Comparison of ENCODE assay signal across 15 cellular contexts in the genomic region with DNA sequence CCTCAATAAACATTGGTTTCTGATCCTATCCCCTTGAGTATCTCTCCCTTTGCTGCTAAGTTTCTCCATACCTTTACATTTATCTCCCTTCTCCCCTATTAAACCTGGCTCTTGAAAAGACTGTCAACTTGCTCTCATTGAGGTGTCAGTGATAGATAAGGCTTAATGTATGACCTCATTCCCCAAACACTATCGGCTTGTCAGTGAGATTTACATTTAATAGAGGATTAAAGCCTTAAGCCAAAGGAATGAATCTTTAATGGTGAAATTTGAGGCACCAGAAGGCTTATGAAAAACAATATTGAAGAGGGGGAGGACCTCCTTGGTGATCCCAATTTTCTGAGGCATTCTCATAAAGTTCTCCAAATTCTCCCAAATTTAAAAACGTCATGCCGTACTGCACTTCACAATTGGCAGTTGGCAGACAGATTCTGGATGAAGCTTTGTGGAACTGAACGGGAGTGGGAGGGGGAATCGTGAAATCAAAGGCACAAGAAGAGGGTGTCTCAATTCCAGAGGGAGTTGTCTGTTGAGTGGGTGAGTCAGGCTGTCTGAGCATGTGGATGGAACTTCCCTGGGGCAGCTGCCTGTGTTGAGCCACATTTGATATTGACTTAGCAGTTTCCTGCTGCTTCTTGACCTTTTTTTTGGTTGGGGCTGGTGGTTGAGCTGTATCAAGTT.
DNase-seq lines count a peak whose midpoint lies in the region; TF ChIP-seq lines count a peak whose summit lies in the region.
"Had no signal": no experiment of that assay in that cellular context is flagged by ENCODE, and none has a peak within 500 bp of the region (broad histone marks: within the 10 kb centered on the region; RNA-seq: fewer than 3 reads in every experiment).

No MANE protein-coding gene starts in this region.

- intact Hi-C loops in uterus (cut with DNase I; ENCODE audit: low total_unique reads) = no loop called here

- no peaks in the 10 kb centered on the region for H3K36me3 ChIP-seq in uterus
- H3K36me3 ChIP-seq: neutrophil, right lobe of liver had no signal

- H3K4me3 ChIP-seq in uterus = no peak overlapping the region
- H3K4me3 ChIP-seq: right lobe of liver had no signal

- TF ChIP-seq CTCF in uterus (IDR thresholded peaks at IDR 0.05) = no peak

- no peaks in the 10 kb centered on the region for H3K9me3 ChIP-seq in uterus
- H3K9me3 ChIP-seq: neutrophil, right lobe of liver had no signal

- TF ChIP-seq POLR2A in uterus (IDR thresholded peaks at IDR 0.05) = no peak

- H3K27me3 ChIP-seq in uterus = no peaks in the 10 kb centered on the region
- H3K27me3 ChIP-seq: right lobe of liver had no signal

- H3K4me1 ChIP-seq in uterus = no peaks in the 10 kb centered on the region
- H3K4me1 ChIP-seq: right lobe of liver had no signal

- H3K27ac ChIP-seq in uterus = no peak overlapping the region
- H3K27ac ChIP-seq: KMS-11, neutrophil, right lobe of liver had no signal

- DNase-seq in COLO668 (lab: John Stamatoyannopoulos, UW; ENCODE audit: unreplicated experiment) = peak; percentile 2
- DNase-seq in NCI-H1092 (lab: John Stamatoyannopoulos, UW) = peak; percentile 2
- DNase-seq in NCI-H748 (lab: John Stamatoyannopoulos, UW; ENCODE audit: unreplicated experiment) = peak; percentile 57
- peak; percentile 22 for DNase-seq in inferior parietal cortex (ENCODE audit: extremely low spot score)
- DNase-seq in superior temporal gyrus (ENCODE audit: extremely low spot score) = no peak
- no peak for DNase-seq in activated T-cell treated with anti-CD3 and anti-CD28 coated beads, Interleukin-2, amount 50 U/mL, for 48 hours
- DNase-seq in AML-193 (lab: John Stamatoyannopoulos, UW) = no peak
- DNase-seq in uterus = no peak
- DNase-seq: activated CD8-positive, alpha-beta T cell treated with anti-CD3 and anti-CD28 coated beads, Interleukin-2, amount 10 ng/mL, durations not matched to agents 7 days and 5 days; amniotic stem cell; DMS 273 treated with DMSO at 0.1 percent for 48 hours; right lobe of liver; stimulated activated CD8-positive, alpha-beta memory T cell treated with anti-CD3 and anti-CD28 coated beads, Interleukin-4, amount 100 ng/mL, for 48 hours had no signal

Comparison
In these comparisons a context has a peak if more than half of its experiments do, and no peak if none do; other contexts are left out.
1. DNase-seq: peak in COLO668 (single experiment), NCI-H1092 (single experiment), NCI-H748 (single experiment) and inferior parietal cortex (single experiment); none in superior temporal gyrus (single experiment), activated T-cell treated with anti-CD3 and anti-CD28 coated beads, Interleukin-2, amount 50 U/mL, for 48 hours (0 of 2), AML-193 (0 of 2) and uterus (0 of 2).